In genomic region chr22:22666307-22667091, GRCh38 we compare ENCODE assay signal across 9 cellular contexts. TPM values are rescaled to one million over a fixed set of nuclear protein-coding genes. Genes with fewer than 3 reads are reported as not detected.
DNase-seq lines count a peak whose midpoint lies in the region; ATAC-seq, FAIRE-seq and TF ChIP-seq lines count a peak whose summit lies in the region.
"Had no signal": no experiment of that assay in that cellular context is flagged by ENCODE, and none has a peak within 500 bp of the region (broad histone marks: within the 10 kb centered on the region; RNA-seq: fewer than 3 reads in every experiment).

No MANE protein-coding gene starts in this region.

- 48% methylated on average over 4 of the region's 7 CpGs for WGBS in suprapubic skin

- H3K36me3 Mint-ChIP-seq in type B pancreatic cell: no peaks in the 10 kb centered on the region

- no peak overlapping the region for H3K4me3 ChIP-seq in H7 (ENCODE audit: insufficient read depth, low read depth, low read length)
- no peak overlapping the region for H3K4me3 ChIP-seq in WERI-Rb-1 (ENCODE audit: low read depth, low read length)
- H3K4me3 ChIP-seq in suprapubic skin: no peak overlapping the region

- no peak for ATAC-seq in GM21576 (IDR thresholded peaks at IDR 0.05; ENCODE audit: unreplicated experiment)

- H3K4me1 Mint-ChIP-seq in type B pancreatic cell (ENCODE audit: unreplicated experiment): no peaks in the 10 kb centered on the region

- H3K36me3 ChIP-seq in H7 (replicated peaks; ENCODE audit: control insufficient read depth, insufficient read depth, low read length): no peaks in the 10 kb centered on the region
- H3K36me3 ChIP-seq in WERI-Rb-1: no peaks in the 10 kb centered on the region
- H3K36me3 ChIP-seq in suprapubic skin: no peaks in the 10 kb centered on the region

- DNase-seq in D721Med (ENCODE audit: insufficient read length, low spot score) (no peak), H7 (peak; percentile 67), WERI-Rb-1 (peak; percentile 84), islet precursor cell (peak; percentile 85), type B pancreatic cell (ENCODE audit: extremely low spot score, unreplicated experiment) (no peak), suprapubic skin (ENCODE audit: low spot score in 2 of 2) (no peak)
- no peak for DNase-seq in activated CD4-positive, CD25-positive, alpha-beta regulatory T cell (lab: John Stamatoyannopoulos, UW)

- TF ChIP-seq POLR2A in suprapubic skin (IDR thresholded peaks at IDR 0.05): no peak

- no peak for TF ChIP-seq EP300 in suprapubic skin (IDR thresholded peaks at IDR 0.05)

- H3K27ac ChIP-seq in WERI-Rb-1 (no peak overlapping the region), suprapubic skin (no peak overlapping the region)

- H3K27me3 Mint-ChIP-seq in type B pancreatic cell: peaks cover 42% of the 10 kb centered on the region

- no peak for FAIRE-seq in D721Med (lab: Jason Lieb, UNC)
- FAIRE-seq: islet of Langerhans had no signal

- TF ChIP-seq CTCF in D721Med (IDR thresholded peaks at IDR 0.05; ENCODE audit: insufficient read depth, missing control alignments) (peak; percentile 36), WERI-Rb-1 (IDR thresholded peaks at IDR 0.05; ENCODE audit: low read depth, low read length) (peak; percentile 88), type B pancreatic cell (conservative IDR thresholded peaks at IDR 0.05) (peak; percentile 68), suprapubic skin (IDR thresholded peaks at IDR 0.05) (peak in 1 of 2 donors; percentile 26)

- no peaks in the 10 kb centered on the region for H3K4me1 ChIP-seq in suprapubic skin

- H3K9me3 Mint-ChIP-seq in type B pancreatic cell: no peaks in the 10 kb centered on the region

- no peak overlapping the region for H3K4me3 Mint-ChIP-seq in type B pancreatic cell

- H3K9me3 ChIP-seq in WERI-Rb-1 (ENCODE audit: severe bottlenecking): no peaks in the 10 kb centered on the region
- peaks cover 7% of the 10 kb centered on the region for H3K9me3 ChIP-seq in suprapubic skin

- H3K27ac Mint-ChIP-seq in type B pancreatic cell: no peak overlapping the region

- H3K27me3 ChIP-seq in H7 (ENCODE audit: control insufficient read depth, insufficient read depth, low read length) (peaks cover 17% of the 10 kb centered on the region), WERI-Rb-1 (ENCODE audit: insufficient read depth, low read depth, severe bottlenecking) (no peaks in the 10 kb centered on the region), suprapubic skin (no peaks in the 10 kb centered on the region)

RNA-seq across cellular contexts. Expression of gene GGTLC2, which starts 22.1 kb away (rescaled TPM):
- not detected in 2 replicates for total RNA-seq in H7 (2014; rRNA removed; shearing (Covaris generic))
- total RNA-seq in type B pancreatic cell (ENCODE audit: low replicate concordance) (not detected in 2 replicates), suprapubic skin (not detected)

Comparison
In these comparisons a context has a peak if more than half of its experiments do, and no peak if none do; other contexts are left out.
1. DNase-seq: peak in H7 (single experiment), WERI-Rb-1 (single experiment) and islet precursor cell (single experiment); none in D721Med (single experiment), type B pancreatic cell (single experiment), activated CD4-positive, CD25-positive, alpha-beta regulatory T cell (0 of 4) and suprapubic skin (0 of 2).